Comparison of ENCODE assay signal across 32 cellular contexts in genomic region chr4:99636422-99636821, GRCh38. TPM values are rescaled to one million over a fixed set of nuclear protein-coding genes. Genes with fewer than 3 reads are reported as not detected.
"Had no signal": no experiment of that assay in that cellular context is flagged by ENCODE, and none has a peak within 500 bp of the region (broad histone marks: within the 10 kb centered on the region; RNA-seq: fewer than 3 reads in every experiment).

No MANE protein-coding gene starts in this region.

- H3K4me1 ChIP-seq: left lung, stomach, thyroid gland, vagina had no signal

- H3K79me2 ChIP-seq: hepatocyte had no signal

- H3K36me3 Mint-ChIP-seq: mesothelial cell of epicardium; naive B cell; natural killer cell treated with Interleukin-12 subunit alpha and Interleukin-12 subunit beta and Interleukin-15 and Interleukin-18, amount 100 ng/mL, for 72 hours; stimulated activated effector memory CD8-positive, alpha-beta T cell treated with anti-CD3 and anti-CD28 coated beads, Interleukin-12 subunit alpha, Interleukin-12 subunit beta, amount 100 ng/mL, for 72 hours had no signal

- H3K4me2 ChIP-seq: hepatocyte, smooth muscle cell had no signal

- H3K4me3 Mint-ChIP-seq: mesothelial cell of epicardium; naive B cell; natural killer cell treated with Interleukin-12 subunit alpha and Interleukin-12 subunit beta and Interleukin-15 and Interleukin-18, amount 100 ng/mL, for 72 hours; neural crest cell; stimulated activated effector memory CD8-positive, alpha-beta T cell treated with anti-CD3 and anti-CD28 coated beads, Interleukin-12 subunit alpha, Interleukin-12 subunit beta, amount 100 ng/mL, for 72 hours had no signal

- H3K27ac ChIP-seq: dorsolateral prefrontal cortex, epithelial cell of prostate, foreskin keratinocyte, hepatocyte, left lung, neutrophil, pancreas, stomach, thyroid gland, vagina had no signal

- H3K4me3 ChIP-seq: dorsolateral prefrontal cortex, hepatocyte, left lung, mucosa of descending colon, pancreas, smooth muscle cell, stomach, thyroid gland, vagina had no signal

- H3K27me3 ChIP-seq: dorsolateral prefrontal cortex, foreskin keratinocyte, hepatocyte, left lung, neutrophil, pancreas, stomach, thyroid gland, vagina had no signal

- DNase-seq: dorsolateral prefrontal cortex; effector CD4-positive, alpha-beta T cell; foreskin keratinocyte; head of caudate nucleus; left cardiac atrium; left lung; mesenchymal stem cell; mucosa of descending colon; naive B cell; pancreas; stimulated activated CD4-positive, alpha-beta T cell treated with anti-CD3 and anti-CD28 coated beads, Interleukin-2, amount 100 ng/mL, for 24 hours; stimulated activated CD4-positive, alpha-beta T cell treated with anti-CD3 and anti-CD28 coated beads, Interleukin-4, amount 100 ng/mL, for 24 hours; stimulated activated naive CD4-positive, alpha-beta T cell treated with Interleukin-2 at 50 U/mL for 16 hours; stomach; thyroid gland; trophoblast cell had no signal

- H3K36me3 ChIP-seq: left lung, neutrophil, pancreas, stomach, thyroid gland, vagina had no signal

- H3K9me3 Mint-ChIP-seq: mesothelial cell of epicardium; naive B cell; neural crest cell; stimulated activated effector memory CD8-positive, alpha-beta T cell treated with anti-CD3 and anti-CD28 coated beads, Interleukin-12 subunit alpha, Interleukin-12 subunit beta, amount 100 ng/mL, for 72 hours had no signal

- FAIRE-seq: colon, pancreas had no signal

- H3K9me3 ChIP-seq: left lung, mucosa of descending colon, neutrophil, pancreas, stomach, thyroid gland, vagina had no signal

- H3K27ac Mint-ChIP-seq: mesothelial cell of epicardium; naive B cell; natural killer cell treated with Interleukin-12 subunit alpha and Interleukin-12 subunit beta and Interleukin-15 and Interleukin-18, amount 100 ng/mL, for 72 hours; stimulated activated effector memory CD8-positive, alpha-beta T cell treated with anti-CD3 and anti-CD28 coated beads, Interleukin-12 subunit alpha, Interleukin-12 subunit beta, amount 100 ng/mL, for 72 hours had no signal

- H3K4me1 Mint-ChIP-seq: mesothelial cell of epicardium; naive B cell; stimulated activated effector memory CD8-positive, alpha-beta T cell treated with anti-CD3 and anti-CD28 coated beads, Interleukin-12 subunit alpha, Interleukin-12 subunit beta, amount 100 ng/mL, for 72 hours had no signal

- H2AFZ ChIP-seq: hepatocyte had no signal

- ATAC-seq: esophagus mucosa; foreskin keratinocyte; left cardiac atrium; left lung; mucosa of descending colon; natural killer cell treated with Interleukin-12 subunit alpha and Interleukin-12 subunit beta and Interleukin-15 and Interleukin-18, amount 100 ng/mL, for 72 hours; pancreas; sciatic nerve; stimulated activated effector memory CD8-positive, alpha-beta T cell treated with anti-CD3 and anti-CD28 coated beads, Interleukin-12 subunit alpha, Interleukin-12 subunit beta, amount 100 ng/mL, for 72 hours had no signal

RNA-seq across cellular contexts. Expression of gene C4orf54, which starts 21.2 kb away (rescaled TPM):
- total RNA-seq: esophagus mucosa; foreskin keratinocyte; kidney epithelial cell; lung microvascular endothelial cell; natural killer cell treated with Interleukin-12 subunit alpha and Interleukin-12 subunit beta and Interleukin-15 and Interleukin-18, amount 100 ng/mL, for 72 hours; omental fat pad; sciatic nerve; smooth muscle cell; ureter; vagina had no signal
- polyA plus RNA-seq: foreskin keratinocyte, hepatocyte, smooth muscle cell had no signal
